27 cellular contexts compared by ENCODE assay signal in the genomic region with DNA sequence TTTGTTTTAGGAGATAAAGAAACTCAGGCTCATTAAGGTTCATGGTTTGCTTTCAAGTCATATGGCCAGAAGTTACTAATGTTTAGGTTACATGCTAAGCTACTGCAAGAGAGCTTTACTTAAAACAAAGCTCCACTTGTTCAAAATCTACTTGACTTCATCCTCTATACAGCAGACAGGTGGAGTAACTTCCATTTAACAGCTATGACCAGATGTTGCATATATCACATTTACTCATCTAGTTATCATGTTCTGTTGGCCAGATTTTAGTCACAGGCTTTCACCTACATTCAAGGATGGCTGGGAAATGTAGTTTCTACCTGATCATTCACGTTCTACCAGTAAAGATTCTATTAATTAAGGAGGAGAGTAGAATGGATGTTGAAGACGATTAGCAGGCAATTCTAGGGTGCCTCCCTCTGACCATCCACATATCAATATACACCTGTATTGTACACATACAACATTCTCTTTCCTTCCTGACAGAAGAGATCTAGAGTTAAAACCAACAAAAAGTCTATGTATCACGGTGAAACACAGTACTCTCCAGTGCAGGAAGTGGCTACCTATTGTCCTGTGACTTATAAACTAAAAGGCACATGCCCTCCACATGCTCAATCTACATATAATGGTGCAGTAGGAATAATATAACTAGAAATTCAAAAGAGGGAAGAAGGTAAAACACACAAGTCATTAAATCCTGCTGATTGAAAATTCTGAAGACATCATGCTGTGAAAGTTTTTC.
A peak's percentile ranks its signal among the peaks of the same experiment; 100 is the strongest.
DNase-seq lines count a peak whose midpoint lies in the region; ATAC-seq, FAIRE-seq and TF ChIP-seq lines count a peak whose summit lies in the region.
"Had no signal": no experiment of that assay in that cellular context is flagged by ENCODE, and none has a peak within 500 bp of the region (broad histone marks: within the 10 kb centered on the region; RNA-seq: fewer than 3 reads in every experiment).

No MANE protein-coding gene starts in this region.

- H3K4me1 ChIP-seq in PC-9 (replicated peaks; ENCODE audit: insufficient read depth), result no peaks in the 10 kb centered on the region
- no peaks in the 10 kb centered on the region for H3K4me1 ChIP-seq in testis
- H3K4me1 ChIP-seq in uterus, result no peaks in the 10 kb centered on the region
- no peaks in the 10 kb centered on the region for H3K4me1 ChIP-seq in vagina
- H3K4me1 ChIP-seq: foreskin keratinocyte had no signal

- no peaks in the 10 kb centered on the region for H3K9me3 ChIP-seq in PC-9 (ENCODE audit: insufficient read depth, low read depth)
- H3K9me3 ChIP-seq in testis, result no peaks in the 10 kb centered on the region
- no peaks in the 10 kb centered on the region for H3K9me3 ChIP-seq in uterus
- no peaks in the 10 kb centered on the region for H3K9me3 ChIP-seq in vagina

- H3K27ac ChIP-seq in PC-9 (no peak overlapping the region), testis (no peak overlapping the region), uterus (no peak overlapping the region), vagina (no peak overlapping the region)
- H3K27ac ChIP-seq: foreskin keratinocyte, SK-N-MC had no signal

- CTCF ChIA-PET in PC-9 (lab: Charles Lee), result no interaction called here

- no peaks in the 10 kb centered on the region for H3K79me2 ChIP-seq in PC-9 (ENCODE audit: low read depth)

- H3K9me2 ChIP-seq in PC-9 (ENCODE audit: insufficient read depth), result no peaks in the 10 kb centered on the region

- peaks cover 0 to 4% of the 10 kb centered on the region in 2 donors for H3K36me3 Mint-ChIP-seq in naive B cell

- DNase-seq in GM12891 (ENCODE audit: insufficient read length, low spot score), result no peak
- no peak for DNase-seq in PC-9
- no peak for DNase-seq in naive B cell
- DNase-seq in testis, result no peak
- no peak for DNase-seq in NCI-H1417 treated with DMSO at 0.1 percent for 48 hours (lab: John Stamatoyannopoulos, UW)
- DNase-seq in uterus, result no peak
- no peak for DNase-seq in vagina (ENCODE audit: extremely low spot score in 2 of 2)
- DNase-seq: activated CD4-positive, alpha-beta T cell treated with anti-CD3 and anti-CD28 coated beads, Interleukin-2, amount 10 ng/mL, durations not matched to agents 7 days and 5 days; activated naive CD4-positive, alpha-beta T cell treated with anti-CD3 and anti-CD28 coated beads, Interleukin-2, amount 50 U/mL, for 16 hours; C1 segment of cervical spinal cord; foreskin keratinocyte; HCEC 1CT; left cardiac atrium; MM.1S; NCI-H526 treated with DMSO at 0.1 percent for 48 hours; occipital lobe; RPMI8226; stimulated activated CD4-positive, alpha-beta T cell treated with anti-CD3 and anti-CD28 coated beads, Interleukin-1b, Interleukin-23, amount 100 ng/mL, for 48 hours had no signal

- no peak for TF ChIP-seq CTCF in PC-9 (conservative IDR thresholded peaks at IDR 0.05)
- TF ChIP-seq CTCF in testis (IDR thresholded peaks at IDR 0.05), result no peak
- TF ChIP-seq CTCF in uterus (IDR thresholded peaks at IDR 0.05), result no peak
- no peak for TF ChIP-seq CTCF in vagina (IDR thresholded peaks at IDR 0.05)

- no peaks in the 10 kb centered on the region for H3K36me3 ChIP-seq in PC-9 (ENCODE audit: low read depth)
- no peaks in the 10 kb centered on the region for H3K36me3 ChIP-seq in testis (ENCODE audit: low read depth, missing control alignments)
- no peaks in the 10 kb centered on the region for H3K36me3 ChIP-seq in uterus
- H3K36me3 ChIP-seq in vagina, result no peaks in the 10 kb centered on the region

- peak overlapping the region; percentile 34; the same call in 1 of the 2 replicates for H2AFZ ChIP-seq in PC-9

- no peaks in the 10 kb centered on the region for H3K27me3 ChIP-seq in PC-9 (ENCODE audit: insufficient read depth, low read depth)
- H3K27me3 ChIP-seq in testis, result no peaks in the 10 kb centered on the region
- H3K27me3 ChIP-seq in uterus, result no peaks in the 10 kb centered on the region
- H3K27me3 ChIP-seq in vagina, result no peaks in the 10 kb centered on the region
- H3K27me3 ChIP-seq: foreskin keratinocyte had no signal

- intact Hi-C loops in PC-9 (cut with micrococcal nuclease; ENCODE audit: unreplicated experiment) (no loop called here), testis (cut with DNase I; ENCODE audit: low total_unique reads) (no loop called here), uterus (cut with DNase I; ENCODE audit: low total_unique reads) (no loop called here), vagina (cut with DNase I) (no loop called here)

- H3F3A ChIP-seq in PC-9 (ENCODE audit: insufficient read depth, low read depth), result no peaks in the 10 kb centered on the region

- no TSS peak for BruUV-seq in PC-9 (replicated peaks; lab: Mats Ljungman, UMichigan)

- POLR2A ChIA-PET in PC-9 (lab: Charles Lee; ENCODE audit: unreplicated experiment), result no interaction called here

- H3K27me3 Mint-ChIP-seq in naive B cell, result no peaks in the 10 kb centered on the region
- H3K27me3 Mint-ChIP-seq: activated CD4-positive, alpha-beta T cell treated with anti-CD3 and anti-CD28 coated beads, Interleukin-2, amount 10 ng/mL, durations not matched to agents 7 days and 5 days; effector memory CD8-positive, alpha-beta T cell had no signal

- FAIRE-seq in GM12891 (lab: Jason Lieb, UNC), result peak; percentile 23
- FAIRE-seq: bronchial epithelial cell, colon, D721Med, K562 had no signal

- H3K4me3 ChIP-seq in PC-9 (no peak overlapping the region), testis (no peak overlapping the region), uterus (no peak overlapping the region), vagina (no peak overlapping the region)
- H3K4me3 ChIP-seq: K562, SK-N-MC, skin epidermis had no signal

- peaks cover 13 to 27% (median 24%) of the 10 kb centered on the region in 3 donors for H3K4me1 Mint-ChIP-seq in naive B cell
- H3K4me1 Mint-ChIP-seq: activated CD4-positive, alpha-beta T cell treated with anti-CD3 and anti-CD28 coated beads, Interleukin-2, amount 10 ng/mL, durations not matched to agents 7 days and 5 days had no signal

- H3K4me3 Mint-ChIP-seq in naive B cell, result peak overlapping the region in 3 of 8 donors; percentile 12 to 82 (median 18)
- H3K4me3 Mint-ChIP-seq: activated CD4-positive, alpha-beta T cell treated with anti-CD3 and anti-CD28 coated beads, Interleukin-2, amount 10 ng/mL, durations not matched to agents 7 days and 5 days had no signal

- no peak for TF ChIP-seq POLR2A in GM12891 (IDR thresholded peaks at IDR 0.05; ENCODE audit: low read depth, low read length)
- no peak for TF ChIP-seq POLR2A in testis (IDR thresholded peaks at IDR 0.05)
- TF ChIP-seq POLR2A in uterus (IDR thresholded peaks at IDR 0.05), result no peak
- TF ChIP-seq POLR2A in vagina (IDR thresholded peaks at IDR 0.05), result no peak

- 82 to 86% methylated on average over 3 of the region's 3 CpGs for WGBS in testis, 2 donors

- ATAC-seq in HG03354 (IDR thresholded peaks at IDR 0.05; ENCODE audit: poor library complexity, severe bottlenecking, unreplicated experiment), result peak; percentile 30
- ATAC-seq in naive B cell (ENCODE audit: low read depth in 2 of 2), result no peak
- ATAC-seq: esophagus mucosa, foreskin keratinocyte, K562, left cardiac atrium had no signal

- H3K9me3 Mint-ChIP-seq in naive B cell, result peaks cover 0 to 6% (median 4%) of the 10 kb centered on the region in 7 donors
- H3K9me3 Mint-ChIP-seq: activated CD4-positive, alpha-beta T cell treated with anti-CD3 and anti-CD28 coated beads, Interleukin-2, amount 10 ng/mL, durations not matched to agents 7 days and 5 days; effector memory CD8-positive, alpha-beta T cell had no signal

- peak overlapping the region in 5 of 6 donors; percentile 12 to 79 (median 45) for H3K27ac Mint-ChIP-seq in naive B cell
- H3K27ac Mint-ChIP-seq: activated CD4-positive, alpha-beta T cell treated with anti-CD3 and anti-CD28 coated beads, Interleukin-2, amount 10 ng/mL, durations not matched to agents 7 days and 5 days had no signal

- no peak overlapping the region for H3K4me2 ChIP-seq in PC-9

- H4K20me1 ChIP-seq in PC-9 (ENCODE audit: insufficient read depth), result no peaks in the 10 kb centered on the region

TF ChIP-seq in GM12891, 5 proteins besides CTCF, POLR2A, EP300 and RAD21:
- TF ChIP-seq TAF1 (IDR thresholded peaks at IDR 0.05; ENCODE audit: low read depth, low read length) (no peak), POU2F2 (IDR thresholded peaks at IDR 0.05; ENCODE audit: low read depth, low read length) (no peak), PAX5 (IDR thresholded peaks at IDR 0.05; ENCODE audit: insufficient read depth, low read length, severe bottlenecking) (no peak), SPI1 (IDR thresholded peaks at IDR 0.05; ENCODE audit: low read depth, low read length) (no peak), POLR2AphosphoS5 (IDR thresholded peaks at IDR 0.05; ENCODE audit: low read depth, low read length) (no peak)
TF ChIP-seq in GM12891: peak in this region for 0.
